ENCODE assay signal across 39 cellular contexts in the genomic region with DNA sequence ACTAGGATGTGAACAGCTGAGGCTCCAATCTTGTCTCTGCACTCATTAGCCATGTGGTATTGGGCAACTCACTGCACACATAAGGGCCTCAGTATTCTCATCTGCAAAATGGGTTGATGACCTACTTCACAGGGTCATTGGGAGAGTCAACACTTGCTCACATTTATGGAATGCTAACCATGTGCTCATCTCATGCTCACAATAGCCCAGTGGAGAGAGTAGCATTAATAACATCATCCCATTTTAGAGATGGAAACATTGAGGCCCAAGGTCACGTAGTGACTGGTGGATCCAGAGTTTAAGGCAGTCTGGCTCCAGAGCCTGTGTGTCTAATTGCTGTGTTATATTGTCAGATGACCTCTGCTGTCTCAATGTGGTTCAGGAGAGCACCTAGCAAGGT.
"Had no signal": no experiment of that assay in that cellular context is flagged by ENCODE, and none has a peak within 500 bp of the region (broad histone marks: within the 10 kb centered on the region; RNA-seq: fewer than 3 reads in every experiment).

No MANE protein-coding gene starts in this region.

- H3K9me3 ChIP-seq: adrenal gland, ascending aorta, body of pancreas, breast epithelium had no signal

- H3K4me1 Mint-ChIP-seq: activated naive CD4-positive, alpha-beta T cell treated with anti-CD3 and anti-CD28 coated beads, Interleukin-2, amount 10 ng/mL, durations not matched to agents 7 days and 5 days; activated naive CD4-positive, alpha-beta T cell treated with anti-CD3 and anti-CD28 coated beads, Interleukin-2, amount 50 U/mL, for 24 hours; activated naive CD8-positive, alpha-beta T cell treated with anti-CD3 and anti-CD28 coated beads for 36 hours; activated naive CD8-positive, alpha-beta T cell treated with anti-CD3 and anti-CD28 coated beads, Interleukin-2, amount 10 ng/mL, durations not matched to agents 7 days and 5 days; activated naive CD8-positive, alpha-beta T cell treated with anti-CD3 and anti-CD28 coated beads, Interleukin-2, amount 50 U/mL, for 24 hours; activated T-helper 17 cell treated with anti-CD3 and anti-CD28 coated beads, Interleukin-2, amount 50 U/mL, for 72 hours; central memory CD8-positive, alpha-beta T cell had no signal

- H3K36me3 Mint-ChIP-seq: activated naive CD4-positive, alpha-beta T cell treated with anti-CD3 and anti-CD28 coated beads, Interleukin-2, amount 10 ng/mL, durations not matched to agents 7 days and 5 days; activated naive CD4-positive, alpha-beta T cell treated with anti-CD3 and anti-CD28 coated beads, Interleukin-2, amount 50 U/mL, for 24 hours; activated naive CD8-positive, alpha-beta T cell; activated naive CD8-positive, alpha-beta T cell treated with anti-CD3 and anti-CD28 coated beads for 36 hours; activated naive CD8-positive, alpha-beta T cell treated with anti-CD3 and anti-CD28 coated beads, Interleukin-2, amount 10 ng/mL, durations not matched to agents 7 days and 5 days; brain had no signal

- H3K27ac ChIP-seq: adrenal gland, ascending aorta, body of pancreas, brain microvascular endothelial cell, breast epithelium, cardiac muscle cell had no signal

- H3K4me1 ChIP-seq: adrenal gland, ascending aorta, body of pancreas, breast epithelium had no signal

- H3K27me3 Mint-ChIP-seq: activated naive CD4-positive, alpha-beta T cell treated with anti-CD3 and anti-CD28 coated beads, Interleukin-2, amount 10 ng/mL, durations not matched to agents 7 days and 5 days; activated naive CD8-positive, alpha-beta T cell treated with anti-CD3 and anti-CD28 coated beads for 36 hours; activated naive CD8-positive, alpha-beta T cell treated with anti-CD3 and anti-CD28 coated beads, Interleukin-2, amount 10 ng/mL, durations not matched to agents 7 days and 5 days; activated naive CD8-positive, alpha-beta T cell treated with anti-CD3 and anti-CD28 coated beads, Interleukin-2, amount 50 U/mL, for 24 hours; activated T-helper 17 cell treated with anti-CD3 and anti-CD28 coated beads, Interleukin-2, amount 50 U/mL, for 72 hours; brain; central memory CD8-positive, alpha-beta T cell had no signal

- DNase-seq: activated effector memory CD4-positive, alpha-beta T cell treated with anti-CD3 and anti-CD28 coated beads, Interleukin-2, amount 50 U/mL, for 16 hours; activated effector memory CD4-positive, alpha-beta T cell treated with Interleukin-2 at 50 U/mL for 16 hours; activated gamma-delta T cell; activated naive CD4-positive, alpha-beta T cell; activated naive CD4-positive, alpha-beta T cell treated with anti-CD3 and anti-CD28 coated beads for 36 hours; activated naive CD4-positive, alpha-beta T cell treated with anti-CD3 and anti-CD28 coated beads, Interleukin-2, amount 10 ng/mL, durations not matched to agents 7 days and 5 days; activated naive CD4-positive, alpha-beta T cell treated with anti-CD3 and anti-CD28 coated beads, Interleukin-2, amount 50 U/mL, for 16 hours; activated naive CD4-positive, alpha-beta T cell treated with Interleukin-2 at 50 U/mL for 16 hours; activated naive CD8-positive, alpha-beta T cell treated with anti-CD3 and anti-CD28 coated beads for 36 hours; activated naive CD8-positive, alpha-beta T cell treated with anti-CD3 and anti-CD28 coated beads, Interleukin-2, amount 10 ng/mL, durations not matched to agents 7 days and 5 days; activated naive CD8-positive, alpha-beta T cell treated with anti-CD3 and anti-CD28 coated beads, Interleukin-2, amount 50 U/mL, for 24 hours; activated T-cell treated with anti-CD3 and anti-CD28 coated beads, Interleukin-2, amount 50 U/mL, for 1 hour; activated T-cell treated with anti-CD3 and anti-CD28 coated beads, Interleukin-2, amount 50 U/mL, for 24 hours; activated T-cell treated with anti-CD3 and anti-CD28 coated beads, Interleukin-2, amount 50 U/mL, for 4 hours; activated T-cell treated with anti-CD3 and anti-CD28 coated beads, Interleukin-2, amount 50 U/mL, for 48 hours; activated T-cell treated with anti-CD3 and anti-CD28 coated beads, Interleukin-2, amount 50 U/mL, for 72 hours; adrenal gland; amniotic stem cell; amygdala; anterior cingulate cortex; aorta; body of pancreas; brain microvascular endothelial cell; caudate nucleus; central memory CD4-positive, alpha-beta T cell; cerebellar nuclear complex had no signal

- ATAC-seq: activated naive CD4-positive, alpha-beta T cell treated with anti-CD3 and anti-CD28 coated beads, Interleukin-2, amount 50 U/mL, for 72 hours; activated naive CD8-positive, alpha-beta T cell treated with anti-CD3 and anti-CD28 coated beads, Interleukin-2, amount 50 U/mL, for 24 hours; activated T-cell treated with anti-CD3 and anti-CD28 coated beads, Interleukin-2, amount 50 U/mL, for 4 hours; activated T-cell treated with anti-CD3 and anti-CD28 coated beads, Interleukin-2, amount 50 U/mL, for 72 hours; activated T-helper 17 cell treated with anti-CD3 and anti-CD28 coated beads, Interleukin-2, amount 50 U/mL, for 72 hours; body of pancreas had no signal

- H3K9me3 Mint-ChIP-seq: activated T-cell treated with anti-CD3 and anti-CD28 coated beads, Interleukin-2, amount 50 U/mL, for 4 hours; activated T-helper 1 cell treated with anti-CD3 and anti-CD28 coated beads, Interleukin-12 subunit alpha, Interleukin-12 subunit beta, Interleukin-2, Interleukin-4 antibody, amounts not matched to agents 30 ng/mL and 10 ng/mL and 1 ng/mL, durations not matched to agents 14 hours and 24 hours and 36 hours had no signal

- H3K36me3 ChIP-seq: adrenal gland, ascending aorta, brain microvascular endothelial cell, breast epithelium, cardiac muscle cell had no signal

- H3K27me3 ChIP-seq: ascending aorta, brain microvascular endothelial cell, cardiac muscle cell had no signal

- H3K27ac Mint-ChIP-seq: activated naive CD4-positive, alpha-beta T cell treated with anti-CD3 and anti-CD28 coated beads for 36 hours; activated naive CD4-positive, alpha-beta T cell treated with anti-CD3 and anti-CD28 coated beads, Interleukin-2, amount 10 ng/mL, durations not matched to agents 7 days and 5 days; activated naive CD4-positive, alpha-beta T cell treated with anti-CD3 and anti-CD28 coated beads, Interleukin-2, amount 50 U/mL, for 24 hours; activated naive CD4-positive, alpha-beta T cell treated with anti-CD3 and anti-CD28 coated beads, Interleukin-2, amount 50 U/mL, for 72 hours; activated naive CD8-positive, alpha-beta T cell; activated naive CD8-positive, alpha-beta T cell treated with anti-CD3 and anti-CD28 coated beads for 36 hours; activated naive CD8-positive, alpha-beta T cell treated with anti-CD3 and anti-CD28 coated beads, Interleukin-2, amount 10 ng/mL, durations not matched to agents 7 days and 5 days; activated naive CD8-positive, alpha-beta T cell treated with anti-CD3 and anti-CD28 coated beads, Interleukin-2, amount 50 U/mL, for 24 hours; activated T-cell treated with anti-CD3 and anti-CD28 coated beads, Interleukin-2, amount 50 U/mL, for 24 hours; activated T-cell treated with anti-CD3 and anti-CD28 coated beads, Interleukin-2, amount 50 U/mL, for 72 hours; activated T-helper 1 cell treated with anti-CD3 and anti-CD28 coated beads, Interleukin-12 subunit alpha, Interleukin-12 subunit beta, Interleukin-2, Interleukin-4 antibody, amounts not matched to agents 30 ng/mL and 10 ng/mL and 1 ng/mL, durations not matched to agents 14 hours and 24 hours and 36 hours; activated T-helper 17 cell treated with anti-CD3 and anti-CD28 coated beads, Interleukin-2, amount 50 U/mL, for 72 hours; activated T-helper 2 cell treated with anti-CD3 and anti-CD28 coated beads, Interferon-gamma antibody, Interleukin-2, Interleukin-4, amounts not matched to agents 10 μg/mL and 5 μg/mL and 100 μg/mL, durations not matched to agents 14 hours and 24 hours and 36 hours had no signal

- H3K4me3 ChIP-seq: adrenal gland, ascending aorta, body of pancreas, breast epithelium, cardiac muscle cell had no signal

- H3K4me3 Mint-ChIP-seq: activated naive CD4-positive, alpha-beta T cell treated with anti-CD3 and anti-CD28 coated beads for 36 hours; activated naive CD4-positive, alpha-beta T cell treated with anti-CD3 and anti-CD28 coated beads, Interleukin-2, amount 10 ng/mL, durations not matched to agents 7 days and 5 days; activated naive CD4-positive, alpha-beta T cell treated with anti-CD3 and anti-CD28 coated beads, Interleukin-2, amount 50 U/mL, for 24 hours; activated naive CD8-positive, alpha-beta T cell; activated naive CD8-positive, alpha-beta T cell treated with anti-CD3 and anti-CD28 coated beads for 36 hours; activated naive CD8-positive, alpha-beta T cell treated with anti-CD3 and anti-CD28 coated beads, Interleukin-2, amount 10 ng/mL, durations not matched to agents 7 days and 5 days; activated naive CD8-positive, alpha-beta T cell treated with anti-CD3 and anti-CD28 coated beads, Interleukin-2, amount 50 U/mL, for 24 hours; activated T-cell treated with anti-CD3 and anti-CD28 coated beads, Interleukin-2, amount 50 U/mL, for 24 hours; activated T-cell treated with anti-CD3 and anti-CD28 coated beads, Interleukin-2, amount 50 U/mL, for 4 hours; activated T-cell treated with anti-CD3 and anti-CD28 coated beads, Interleukin-2, amount 50 U/mL, for 72 hours; activated T-helper 1 cell treated with anti-CD3 and anti-CD28 coated beads, Interleukin-12 subunit alpha, Interleukin-12 subunit beta, Interleukin-2, Interleukin-4 antibody, amounts not matched to agents 30 ng/mL and 10 ng/mL and 1 ng/mL, durations not matched to agents 14 hours and 24 hours and 36 hours; activated T-helper 17 cell treated with anti-CD3 and anti-CD28 coated beads, Interleukin-2, amount 50 U/mL, for 72 hours; brain; central memory CD8-positive, alpha-beta T cell had no signal

- FAIRE-seq: astrocyte, bronchial epithelial cell had no signal
